Comparison of ENCODE assay signal across 8 cellular contexts in genomic region chr21:28521932-28522826, GRCh38.
A peak's percentile ranks its signal among the peaks of the same experiment; 100 is the strongest.
DNase-seq lines count a peak whose midpoint lies in the region; ATAC-seq and FAIRE-seq lines count a peak whose summit lies in the region.

No MANE protein-coding gene starts in this region.

- FAIRE-seq in HTR-8/SVneo (lab: Jason Lieb, UNC), result no peak

- DNase-seq in Ammon's horn (ENCODE audit: low spot score) (peak; percentile 13), HCEC 1CT (peak; percentile 41), amniotic epithelial cell (ENCODE audit: low read depth) (peak; percentile 53), kidney tubule cell (ENCODE audit: low spot score) (peak; percentile 33), HTR-8/SVneo (ENCODE audit: insufficient read length, low spot score) (no peak), NCI-H2107 treated with DMSO at 0.1 percent for 48 hours (lab: John Stamatoyannopoulos, UW; ENCODE audit: unreplicated experiment) (no peak)

- no peak for ATAC-seq in HG02571 (IDR thresholded peaks at IDR 0.05; ENCODE audit: unreplicated experiment)
- ATAC-seq in GM18517 (IDR thresholded peaks at IDR 0.05; ENCODE audit: unreplicated experiment), result no peak

Comparison
In these comparisons a context has a peak if more than half of its experiments do, and no peak if none do; other contexts are left out.
1. DNase-seq: peak in Ammon's horn (single experiment), HCEC 1CT (single experiment), amniotic epithelial cell (single experiment) and kidney tubule cell (single experiment); none in HTR-8/SVneo (single experiment) and NCI-H2107 treated with DMSO at 0.1 percent for 48 hours (single experiment).